In genomic region chr1:16082283-16083038, GRCh38 we compare ENCODE assay signal across 8 cellular contexts. TPM values are rescaled to one million over a fixed set of nuclear protein-coding genes. Genes with fewer than 3 reads are reported as not detected.
DNase-seq lines count a peak whose midpoint lies in the region; ATAC-seq, FAIRE-seq and TF ChIP-seq lines count a peak whose summit lies in the region.

No MANE protein-coding gene starts in this region.

- no peak for FAIRE-seq in RCC 7860 (lab: Jason Lieb, UNC)

- no peak overlapping the region for H3K27ac Mint-ChIP-seq in activated T-helper 2 cell treated with anti-CD3 and anti-CD28 coated beads, Interferon-gamma antibody, Interleukin-2, Interleukin-4, amounts not matched to agents 10 μg/mL and 5 μg/mL and 100 μg/mL, durations not matched to agents 14 hours and 24 hours and 36 hours
- no peak overlapping the region for H3K27ac Mint-ChIP-seq in stimulated activated memory B cell treated with anti-CD40 and anti-IgM and Interleukin-4, amounts not matched to agents 10 μg/mL and 1 μg/mL and 100 μg/mL, for 72 hours

- no peaks in the 10 kb centered on the region for H3K36me3 ChIP-seq in psoas muscle (ENCODE audit: insufficient read depth in 1 of 2, low read depth in 1 of 2)

- peaks cover 2% of the 10 kb centered on the region for H3K27me3 Mint-ChIP-seq in activated T-helper 2 cell treated with anti-CD3 and anti-CD28 coated beads, Interferon-gamma antibody, Interleukin-2, Interleukin-4, amounts not matched to agents 10 μg/mL and 5 μg/mL and 100 μg/mL, durations not matched to agents 14 hours and 24 hours and 36 hours (ENCODE audit: low read depth)
- H3K27me3 Mint-ChIP-seq in stimulated activated memory B cell treated with anti-CD40 and anti-IgM and Interleukin-4, amounts not matched to agents 10 μg/mL and 1 μg/mL and 100 μg/mL, for 72 hours, result peaks cover 3% of the 10 kb centered on the region

- H3K4me1 Mint-ChIP-seq in activated T-helper 2 cell treated with anti-CD3 and anti-CD28 coated beads, Interferon-gamma antibody, Interleukin-2, Interleukin-4, amounts not matched to agents 10 μg/mL and 5 μg/mL and 100 μg/mL, durations not matched to agents 14 hours and 24 hours and 36 hours (ENCODE audit: low read depth), result peaks cover 6% of the 10 kb centered on the region
- peaks cover 17% of the 10 kb centered on the region for H3K4me1 Mint-ChIP-seq in stimulated activated memory B cell treated with anti-CD40 and anti-IgM and Interleukin-4, amounts not matched to agents 10 μg/mL and 1 μg/mL and 100 μg/mL, for 72 hours

- H3K27me3 ChIP-seq in psoas muscle (ENCODE audit: insufficient read depth in 3 of 3, low read length in 2 of 3), result no peaks in the 10 kb centered on the region

- peak; percentile 57 to 79 (median 72) for ATAC-seq in psoas muscle
- no peak for ATAC-seq in stimulated activated memory B cell treated with anti-CD40 and anti-IgM and Interleukin-4, amounts not matched to agents 10 μg/mL and 1 μg/mL and 100 μg/mL, for 72 hours

- no peak overlapping the region for H3K4me3 Mint-ChIP-seq in activated T-helper 2 cell treated with anti-CD3 and anti-CD28 coated beads, Interferon-gamma antibody, Interleukin-2, Interleukin-4, amounts not matched to agents 10 μg/mL and 5 μg/mL and 100 μg/mL, durations not matched to agents 14 hours and 24 hours and 36 hours (ENCODE audit: low read depth)
- no peak overlapping the region for H3K4me3 Mint-ChIP-seq in stimulated activated memory B cell treated with anti-CD40 and anti-IgM and Interleukin-4, amounts not matched to agents 10 μg/mL and 1 μg/mL and 100 μg/mL, for 72 hours

- no peaks in the 10 kb centered on the region for H3K9me3 Mint-ChIP-seq in activated T-helper 2 cell treated with anti-CD3 and anti-CD28 coated beads, Interferon-gamma antibody, Interleukin-2, Interleukin-4, amounts not matched to agents 10 μg/mL and 5 μg/mL and 100 μg/mL, durations not matched to agents 14 hours and 24 hours and 36 hours
- H3K9me3 Mint-ChIP-seq in stimulated activated memory B cell treated with anti-CD40 and anti-IgM and Interleukin-4, amounts not matched to agents 10 μg/mL and 1 μg/mL and 100 μg/mL, for 72 hours, result no peaks in the 10 kb centered on the region

- H3K9me3 ChIP-seq in psoas muscle, result no peaks in the 10 kb centered on the region

- DNase-seq in AML-193 (lab: John Stamatoyannopoulos, UW) (peak; percentile 27), GM20000 (ENCODE audit: low spot score) (peak; percentile 84), RCC 7860 (ENCODE audit: low spot score) (peak; percentile 56), foreskin melanocyte (peak; percentile 33), psoas muscle (peak; percentile 58 to 83), HPDE6-E6E7 (ENCODE audit: extremely low spot score) (no peak)
- DNase-seq in activated T-helper 2 cell treated with anti-CD3 and anti-CD28 coated beads, Interferon-gamma antibody, Interleukin-2, Interleukin-4, amounts not matched to agents 10 μg/mL and 5 μg/mL and 100 μg/mL, durations not matched to agents 14 hours and 24 hours and 36 hours (ENCODE audit: low spot score), result peak; percentile 53

- intact Hi-C loops in activated T-helper 2 cell treated with anti-CD3 and anti-CD28 coated beads, Interferon-gamma antibody, Interleukin-2, Interleukin-4, amounts not matched to agents 10 μg/mL and 5 μg/mL and 100 μg/mL, durations not matched to agents 14 hours and 24 hours and 36 hours (cut with micrococcal nuclease), result no loop called here
- intact Hi-C loops in psoas muscle (cut with DNase I), result loop anchor here (2.0 to 10.0 kb wide), 2 partner anchors 282 kb away; partner anchors contain the start of gene SZRD1 (in 1 of the 2)

- WGBS in psoas muscle, 3 donors, result 64 to 74% (median 67%) methylated on average over 9 of the region's 9 CpGs

- H3K36me3 Mint-ChIP-seq in activated T-helper 2 cell treated with anti-CD3 and anti-CD28 coated beads, Interferon-gamma antibody, Interleukin-2, Interleukin-4, amounts not matched to agents 10 μg/mL and 5 μg/mL and 100 μg/mL, durations not matched to agents 14 hours and 24 hours and 36 hours (ENCODE audit: low read depth), result no peaks in the 10 kb centered on the region
- no peaks in the 10 kb centered on the region for H3K36me3 Mint-ChIP-seq in stimulated activated memory B cell treated with anti-CD40 and anti-IgM and Interleukin-4, amounts not matched to agents 10 μg/mL and 1 μg/mL and 100 μg/mL, for 72 hours

- peak; percentile 89 for TF ChIP-seq CTCF in GM20000 (IDR thresholded peaks at IDR 0.05; ENCODE audit: extremely low read depth, missing control alignments)
- TF ChIP-seq CTCF in psoas muscle (IDR thresholded peaks at IDR 0.05), result peak; percentile 79

- peaks cover 3% of the 10 kb centered on the region for H3K4me1 ChIP-seq in psoas muscle

- no peak overlapping the region for H3K27ac ChIP-seq in psoas muscle

- no peak overlapping the region for H3K4me3 ChIP-seq in psoas muscle

RNA-seq across cellular contexts. Expression of gene FAM131C, which starts 9.0 kb away (rescaled TPM):
- 1.4 and 1.8 TPM in 2 replicates for total RNA-seq in activated T-helper 2 cell treated with anti-CD3 and anti-CD28 coated beads, Interferon-gamma antibody, Interleukin-2, Interleukin-4, amounts not matched to agents 10 μg/mL and 5 μg/mL and 100 μg/mL, durations not matched to agents 14 hours and 24 hours and 36 hours
- not detected for total RNA-seq in psoas muscle
- polyA plus RNA-seq in psoas muscle, result under 1 TPM; 0.01 to 0.51 (median 0.06) TPM

RNA-seq across cellular contexts. Expression of gene CLCNKB, which starts 38.9 kb away (rescaled TPM):
- total RNA-seq in activated T-helper 2 cell treated with anti-CD3 and anti-CD28 coated beads, Interferon-gamma antibody, Interleukin-2, Interleukin-4, amounts not matched to agents 10 μg/mL and 5 μg/mL and 100 μg/mL, durations not matched to agents 14 hours and 24 hours and 36 hours, result not detected in 2 replicates
- total RNA-seq in psoas muscle, result under 1 TPM in 1 of 4 donors, not detected in 3; 0.30 TPM
- under 1 TPM in 2 of 3 donors, not detected in 1; 0.05 to 0.31 TPM for polyA plus RNA-seq in psoas muscle
